ENCODE assay signal across 9 cellular contexts in genomic region chr1:117734403-117734802, GRCh38.
DNase-seq lines count a peak whose midpoint lies in the region; ATAC-seq, FAIRE-seq and TF ChIP-seq lines count a peak whose summit lies in the region.
"Had no signal": no experiment of that assay in that cellular context is flagged by ENCODE, and none has a peak within 500 bp of the region (broad histone marks: within the 10 kb centered on the region; RNA-seq: fewer than 3 reads in every experiment).

No MANE protein-coding gene starts in this region.

- peaks cover 24% of the 10 kb centered on the region for H3K4me1 Mint-ChIP-seq in activated naive CD4-positive, alpha-beta T cell treated with anti-CD3 and anti-CD28 coated beads, Interleukin-2, amount 50 U/mL, for 24 hours
- peaks cover 11% of the 10 kb centered on the region for H3K4me1 Mint-ChIP-seq in activated naive CD4-positive, alpha-beta T cell treated with anti-CD3 and anti-CD28 coated beads for 36 hours (ENCODE audit: low read depth)
- H3K4me1 Mint-ChIP-seq in astrocyte (ENCODE audit: low read depth, unreplicated experiment) (peaks cover 7% of the 10 kb centered on the region), naive B cell (peaks cover 6 to 21% (median 9%) of the 10 kb centered on the region in 3 donors)

- no peaks in the 10 kb centered on the region for H4K20me1 ChIP-seq in astrocyte (ENCODE audit: insufficient read depth, low read length)

- H3K4me3 Mint-ChIP-seq in activated naive CD4-positive, alpha-beta T cell treated with anti-CD3 and anti-CD28 coated beads, Interleukin-2, amount 50 U/mL, for 24 hours = no peak overlapping the region
- no peak overlapping the region for H3K4me3 Mint-ChIP-seq in activated naive CD4-positive, alpha-beta T cell treated with anti-CD3 and anti-CD28 coated beads for 36 hours
- H3K4me3 Mint-ChIP-seq in astrocyte (ENCODE audit: unreplicated experiment) = no peak overlapping the region
- H3K4me3 Mint-ChIP-seq in naive B cell = peak overlapping the region in 5 of 8 donors; percentile 27 to 75 (median 46)

- no peaks in the 10 kb centered on the region for H3K27me3 ChIP-seq in astrocyte (ENCODE audit: insufficient read depth, low read length)
- H3K27me3 ChIP-seq in upper lobe of left lung = no peaks in the 10 kb centered on the region

- no peaks in the 10 kb centered on the region for H3K79me2 ChIP-seq in astrocyte (ENCODE audit: insufficient read depth, low read length)

- H3K36me3 Mint-ChIP-seq in activated naive CD4-positive, alpha-beta T cell treated with anti-CD3 and anti-CD28 coated beads, Interleukin-2, amount 50 U/mL, for 24 hours = no peaks in the 10 kb centered on the region
- H3K36me3 Mint-ChIP-seq in activated naive CD4-positive, alpha-beta T cell treated with anti-CD3 and anti-CD28 coated beads for 36 hours (ENCODE audit: low read depth) = no peaks in the 10 kb centered on the region
- H3K36me3 Mint-ChIP-seq in astrocyte (ENCODE audit: low read depth, unreplicated experiment) (no peaks in the 10 kb centered on the region), naive B cell (no peaks in the 10 kb centered on the region)

- H3K36me3 ChIP-seq in astrocyte (ENCODE audit: insufficient read depth, low read length) (no peaks in the 10 kb centered on the region), upper lobe of left lung (no peaks in the 10 kb centered on the region)

- H3K9me3 ChIP-seq in astrocyte (ENCODE audit: insufficient read depth, low read depth, low read length) (no peaks in the 10 kb centered on the region), upper lobe of left lung (no peaks in the 10 kb centered on the region)

- no peaks in the 10 kb centered on the region for H3K4me1 ChIP-seq in astrocyte (ENCODE audit: insufficient read depth, low read length)
- peaks cover 0 to 7% (median 6%) of the 10 kb centered on the region in 4 donors for H3K4me1 ChIP-seq in upper lobe of left lung

- intact Hi-C loops in activated naive CD4-positive, alpha-beta T cell treated with anti-CD3 and anti-CD28 coated beads for 36 hours (cut with micrococcal nuclease) = loop anchor here (1.0 kb wide), 1 partner anchor 126 kb away; no protein-coding TSS in a partner anchor

- H3K4me2 ChIP-seq in astrocyte (ENCODE audit: low read length) = peak overlapping the region; percentile 82

- H3K27ac ChIP-seq in astrocyte (ENCODE audit: low read depth, low read length) (no peak overlapping the region), upper lobe of left lung (peak overlapping the region in 3 of 4 donors; percentile 30 to 60 (median 47))

- FAIRE-seq in astrocyte (lab: Jason Lieb, UNC) = no peak

- no peak for TF ChIP-seq EP300 in upper lobe of left lung (IDR thresholded peaks at IDR 0.05)

- CTCF ChIA-PET in activated naive CD4-positive, alpha-beta T cell treated with anti-CD3 and anti-CD28 coated beads for 36 hours (lab: Charles Lee) = interaction anchor here (0.6 to 1.6 kb wide), 4 partner anchors 20 to 200 kb away, joined by 3 to 8 read pairs (median 4); no protein-coding TSS in a partner anchor
- CTCF ChIA-PET in GM10248 (lab: Yijun Ruan, JAX) = interaction anchor here (1.1 kb wide), 1 partner anchor 25 kb away, joined by 4 read pairs; no protein-coding TSS in a partner anchor

- H3K4me3 ChIP-seq in astrocyte (ENCODE audit: insufficient read depth, low read depth, low read length) (no peak overlapping the region), upper lobe of left lung (no peak overlapping the region)

- H3K27ac Mint-ChIP-seq in activated naive CD4-positive, alpha-beta T cell treated with anti-CD3 and anti-CD28 coated beads, Interleukin-2, amount 50 U/mL, for 24 hours = peak overlapping the region; percentile 2
- H3K27ac Mint-ChIP-seq in activated naive CD4-positive, alpha-beta T cell treated with anti-CD3 and anti-CD28 coated beads for 36 hours = no peak overlapping the region
- H3K27ac Mint-ChIP-seq in astrocyte (ENCODE audit: unreplicated experiment) (no peak overlapping the region), naive B cell (peak overlapping the region in 5 of 6 donors; percentile 25 to 88 (median 59))

- TF ChIP-seq CTCF in astrocyte (IDR thresholded peaks at IDR 0.05; ENCODE audit: insufficient read depth, low read depth, low read length) = no peak
- TF ChIP-seq CTCF in upper lobe of left lung (IDR thresholded peaks at IDR 0.05) = no peak
- no peak for TF ChIP-seq CTCF in GM10248 (IDR thresholded peaks at IDR 0.05; ENCODE audit: control extremely low read depth, extremely low read depth, low read depth, missing control alignments)

- H3K9ac ChIP-seq in astrocyte (ENCODE audit: low read length) = no peak overlapping the region

- H3K9me3 Mint-ChIP-seq in activated naive CD4-positive, alpha-beta T cell treated with anti-CD3 and anti-CD28 coated beads, Interleukin-2, amount 50 U/mL, for 24 hours = no peaks in the 10 kb centered on the region
- H3K9me3 Mint-ChIP-seq in activated naive CD4-positive, alpha-beta T cell treated with anti-CD3 and anti-CD28 coated beads for 36 hours = no peaks in the 10 kb centered on the region
- H3K9me3 Mint-ChIP-seq in astrocyte (ENCODE audit: unreplicated experiment) = no peaks in the 10 kb centered on the region
- peaks cover 0 to 2% (median 0%) of the 10 kb centered on the region in 7 donors for H3K9me3 Mint-ChIP-seq in naive B cell
- H3K9me3 Mint-ChIP-seq: dendritic cell treated with granulocyte-macrophage colony-stimulating factor and Interleukin-4, amounts not matched to agents 40 ng/mL and 50 ng/mL, for 4 days had no signal

- POLR2A ChIA-PET in GM10248 (lab: Yijun Ruan, JAX) = no interaction called here

- 70 to 96% methylated on average over 2 to 3 of the region's 3 CpGs for WGBS in upper lobe of left lung, 2 donors

- TF ChIP-seq POLR2A in upper lobe of left lung (IDR thresholded peaks at IDR 0.05) = no peak

- ATAC-seq in naive B cell (ENCODE audit: low read depth in 2 of 2) (no peak), upper lobe of left lung (ENCODE audit: low FRiP score in 2 of 2) (peak in 1 of 2 donors; percentile 68), GM19328 (IDR thresholded peaks at IDR 0.05; ENCODE audit: unreplicated experiment) (no peak)

- H3K27me3 Mint-ChIP-seq in activated naive CD4-positive, alpha-beta T cell treated with anti-CD3 and anti-CD28 coated beads, Interleukin-2, amount 50 U/mL, for 24 hours = no peaks in the 10 kb centered on the region
- H3K27me3 Mint-ChIP-seq in activated naive CD4-positive, alpha-beta T cell treated with anti-CD3 and anti-CD28 coated beads for 36 hours (ENCODE audit: low read depth) = no peaks in the 10 kb centered on the region
- H3K27me3 Mint-ChIP-seq in astrocyte (ENCODE audit: low read depth, unreplicated experiment) = no peaks in the 10 kb centered on the region
- no peaks in the 10 kb centered on the region for H3K27me3 Mint-ChIP-seq in naive B cell
- H3K27me3 Mint-ChIP-seq: dendritic cell treated with granulocyte-macrophage colony-stimulating factor and Interleukin-4, amounts not matched to agents 40 ng/mL and 50 ng/mL, for 4 days had no signal

- no peak for DNase-seq in activated naive CD4-positive, alpha-beta T cell treated with anti-CD3 and anti-CD28 coated beads for 36 hours
- DNase-seq in astrocyte (ENCODE audit: low read depth) (no peak), naive B cell (no peak), upper lobe of left lung (no peak), HUDEP-2 (lab: John Stamatoyannopoulos, UW; ENCODE audit: unreplicated experiment in 76 of 76) (no peak), GM10248 (ENCODE audit: extremely low spot score) (no peak)

- H2AFZ ChIP-seq in astrocyte (ENCODE audit: low read depth, low read length) = peak overlapping the region; percentile 27

Comparison
In these comparisons a context has a peak if more than half of its experiments do, and no peak if none do; other contexts are left out.
1. H3K27ac Mint-ChIP-seq: peak in activated naive CD4-positive, alpha-beta T cell treated with anti-CD3 and anti-CD28 coated beads, Interleukin-2, amount 50 U/mL, for 24 hours (single experiment) and naive B cell (5 of 6); none in activated naive CD4-positive, alpha-beta T cell treated with anti-CD3 and anti-CD28 coated beads for 36 hours (single experiment) and astrocyte (single experiment).
2. H3K4me3 Mint-ChIP-seq: peak in naive B cell (5 of 8); none in activated naive CD4-positive, alpha-beta T cell treated with anti-CD3 and anti-CD28 coated beads, Interleukin-2, amount 50 U/mL, for 24 hours (single experiment), activated naive CD4-positive, alpha-beta T cell treated with anti-CD3 and anti-CD28 coated beads for 36 hours (single experiment) and astrocyte (single experiment).